ENCODE assay signal across 8 cellular contexts in the genomic region with DNA sequence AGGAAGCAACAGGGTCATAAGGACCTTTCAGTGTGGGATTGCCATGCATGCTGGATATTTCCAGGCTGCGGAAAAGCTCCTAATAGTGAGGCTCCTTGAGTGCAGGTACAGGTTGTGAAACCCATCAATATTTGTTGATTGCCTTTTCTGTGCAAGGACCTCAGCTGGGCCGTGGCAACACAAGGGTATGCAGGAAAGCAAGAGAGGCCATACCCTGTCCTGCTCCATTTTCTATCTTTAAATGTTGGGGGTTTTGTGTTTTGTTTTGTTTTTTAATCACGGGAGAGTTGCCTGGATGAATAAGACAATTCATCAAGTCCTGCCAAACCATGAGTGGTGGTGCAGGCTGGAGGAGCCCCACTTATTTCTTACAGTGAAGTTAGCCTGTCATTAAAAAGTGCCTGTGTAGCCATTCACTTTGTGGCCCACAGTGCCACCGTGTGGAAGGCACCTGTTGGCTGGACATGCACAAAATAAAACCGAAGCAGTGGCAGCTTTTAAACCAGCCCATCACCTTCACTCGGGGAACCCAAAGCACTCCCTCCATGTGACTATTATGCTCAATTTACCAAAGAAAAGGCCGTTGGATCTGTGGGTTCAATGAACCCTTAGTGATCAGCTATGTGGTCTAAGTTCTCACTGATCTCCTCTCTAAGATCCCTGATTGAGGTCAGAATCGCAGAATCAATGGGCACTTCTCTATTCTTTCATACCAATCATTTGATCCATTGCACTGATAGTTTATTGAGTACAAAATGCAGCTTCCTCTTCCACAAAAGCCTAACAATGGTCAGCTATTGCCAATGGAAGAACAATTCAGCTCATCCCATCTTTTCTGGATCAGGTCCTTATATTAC. TPM values are rescaled to one million over a fixed set of nuclear protein-coding genes. Genes with fewer than 3 reads are reported as not detected.
DNase-seq lines count a peak whose midpoint lies in the region; ATAC-seq and TF ChIP-seq lines count a peak whose summit lies in the region.

No MANE protein-coding gene starts in this region.

- peak; percentile 18 for DNase-seq in DMS53 treated with DMSO at 0.1 percent for 48 hours (lab: John Stamatoyannopoulos, UW; ENCODE audit: unreplicated experiment)
- peak in 1 of 2 experiments; percentile 50 for DNase-seq in PC-9
- DNase-seq in epithelial cell of proximal tubule (ENCODE audit: low read depth), result no peak
- peak; percentile 8 for DNase-seq in osteoblast (ENCODE audit: insufficient read length, low spot score, missing footprints)
- DNase-seq in vagina (ENCODE audit: extremely low spot score in 2 of 2), result no peak

- peak; percentile 77 for TF ChIP-seq CTCF in PC-9 (conservative IDR thresholded peaks at IDR 0.05)
- peak; percentile 86 for TF ChIP-seq CTCF in epithelial cell of proximal tubule (conservative IDR thresholded peaks at IDR 0.05; ENCODE audit: low read depth, low read length)
- peak; percentile 90 for TF ChIP-seq CTCF in osteoblast (IDR thresholded peaks at IDR 0.05; ENCODE audit: extremely low read depth, low read depth, low read length)
- TF ChIP-seq CTCF in vagina (IDR thresholded peaks at IDR 0.05), result no peak

- H3K4me2 ChIP-seq in PC-9 (no peak overlapping the region), osteoblast (ENCODE audit: insufficient read depth, low read length) (no peak overlapping the region)

- BruUV-seq in PC-9 (replicated peaks; lab: Mats Ljungman, UMichigan), result no TSS peak

- no peaks in the 10 kb centered on the region for H3K4me1 ChIP-seq in PC-9 (replicated peaks; ENCODE audit: insufficient read depth)
- peaks cover 12% of the 10 kb centered on the region for H3K4me1 ChIP-seq in osteoblast (ENCODE audit: insufficient read depth, low read length)
- H3K4me1 ChIP-seq in vagina, result no peaks in the 10 kb centered on the region

- no peaks in the 10 kb centered on the region for H3K9me2 ChIP-seq in PC-9 (ENCODE audit: insufficient read depth)

- CTCF ChIA-PET in PC-9 (lab: Charles Lee), result interaction anchor here (0.6 kb wide), 1 partner anchor 25 kb away, joined by 4 read pairs; no protein-coding TSS in a partner anchor

- ATAC-seq in GM19025 (IDR thresholded peaks at IDR 0.05; ENCODE audit: low read depth, unreplicated experiment) (peak; percentile 51), HG03280 (IDR thresholded peaks at IDR 0.05; ENCODE audit: unreplicated experiment) (peak; percentile 58), GM19467 (IDR thresholded peaks at IDR 0.05; ENCODE audit: unreplicated experiment) (no peak)

- no peaks in the 10 kb centered on the region for H3K9me3 ChIP-seq in PC-9 (ENCODE audit: insufficient read depth, low read depth)
- no peaks in the 10 kb centered on the region for H3K9me3 ChIP-seq in osteoblast (ENCODE audit: low read depth, low read length)
- no peaks in the 10 kb centered on the region for H3K9me3 ChIP-seq in vagina

- POLR2A ChIA-PET in PC-9 (lab: Charles Lee; ENCODE audit: unreplicated experiment), result no interaction called here

- H3K36me3 ChIP-seq in PC-9 (ENCODE audit: low read depth), result no peaks in the 10 kb centered on the region
- H3K36me3 ChIP-seq in osteoblast (ENCODE audit: insufficient read depth, low read length), result peaks cover 7% of the 10 kb centered on the region
- H3K36me3 ChIP-seq in vagina, result no peaks in the 10 kb centered on the region

- no peaks in the 10 kb centered on the region for H4K20me1 ChIP-seq in PC-9 (ENCODE audit: insufficient read depth)
- no peaks in the 10 kb centered on the region for H4K20me1 ChIP-seq in osteoblast (ENCODE audit: insufficient read depth, low read length)

- H3F3A ChIP-seq in PC-9 (ENCODE audit: insufficient read depth, low read depth), result no peaks in the 10 kb centered on the region

- H2AFZ ChIP-seq in PC-9 (no peak overlapping the region), osteoblast (ENCODE audit: low read length) (no peak overlapping the region)

- H3K4me3 ChIP-seq in PC-9 (no peak overlapping the region), epithelial cell of proximal tubule (ENCODE audit: low read depth, low read length) (no peak overlapping the region), osteoblast (ENCODE audit: insufficient read depth, low read length) (no peak overlapping the region), vagina (no peak overlapping the region)

- intact Hi-C loops in PC-9 (cut with micrococcal nuclease; ENCODE audit: unreplicated experiment) (loop anchor here (1.0 to 2.0 kb wide), 2 partner anchors 947 to 1019 kb away; no protein-coding TSS in a partner anchor), vagina (cut with DNase I) (no loop called here)

- no peak for TF ChIP-seq POLR2A in vagina (IDR thresholded peaks at IDR 0.05)

- H3K27ac ChIP-seq in PC-9, result no peak overlapping the region
- H3K27ac ChIP-seq in osteoblast (ENCODE audit: low read depth, low read length), result peak overlapping the region; percentile 17
- no peak overlapping the region for H3K27ac ChIP-seq in vagina

- H3K79me2 ChIP-seq in PC-9 (ENCODE audit: low read depth) (no peaks in the 10 kb centered on the region), osteoblast (ENCODE audit: insufficient read depth, low read length) (no peaks in the 10 kb centered on the region)

- H3K27me3 ChIP-seq in PC-9 (ENCODE audit: insufficient read depth, low read depth), result no peaks in the 10 kb centered on the region
- no peaks in the 10 kb centered on the region for H3K27me3 ChIP-seq in osteoblast (ENCODE audit: insufficient read depth, low read length)
- no peaks in the 10 kb centered on the region for H3K27me3 ChIP-seq in vagina

RNA-seq across cellular contexts. Expression of a gene that starts 42.2 kb away (rescaled TPM):
- not detected in 2 replicates for total RNA-seq in PC-9 (2021)
- not detected in 2 replicates for total RNA-seq in epithelial cell of proximal tubule
- not detected in 2 replicates for total RNA-seq in osteoblast
- total RNA-seq in vagina, result not detected

Comparison
In these comparisons a context has a peak if more than half of its experiments do, and no peak if none do; other contexts are left out.
1. DNase-seq: peak in DMS53 treated with DMSO at 0.1 percent for 48 hours (single experiment) and osteoblast (single experiment); none in epithelial cell of proximal tubule (single experiment) and vagina (0 of 2).
2. CTCF ChIP-seq: peak in PC-9 (single experiment), epithelial cell of proximal tubule (single experiment) and osteoblast (single experiment); none in vagina (0 of 3).